In the genomic region with DNA sequence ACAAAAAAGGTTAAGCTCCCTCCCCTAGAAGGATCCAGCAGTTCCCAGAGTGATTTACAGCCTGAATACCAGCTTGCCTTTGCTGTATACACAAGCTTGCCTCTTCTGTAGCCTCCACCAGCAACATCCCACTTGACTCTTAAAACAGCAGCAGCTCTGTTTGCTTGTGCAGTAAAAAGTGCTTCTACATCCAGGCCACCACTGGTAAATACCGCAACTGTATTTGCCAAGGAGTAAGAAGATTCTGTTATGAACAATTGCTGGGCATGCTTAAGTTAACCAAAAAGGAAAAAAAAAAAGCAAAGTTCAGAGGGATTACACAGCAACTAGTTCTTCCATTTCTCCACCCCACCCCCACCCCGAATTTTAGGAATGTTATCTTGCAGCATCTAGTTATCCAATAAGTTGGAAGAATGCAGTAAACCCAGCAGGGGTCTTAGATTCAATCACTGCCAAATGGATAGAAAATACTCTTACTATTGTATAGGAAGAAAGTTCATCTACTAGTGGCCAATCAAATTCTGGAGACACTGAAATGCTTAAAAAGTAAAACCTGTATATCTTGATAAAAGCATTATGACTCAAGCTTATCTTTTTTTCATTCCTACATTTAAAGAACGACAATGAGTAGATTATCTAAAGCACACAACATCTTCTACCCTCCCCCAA, we compare ENCODE assay signal across 1 cellular context.
A peak's percentile ranks its signal among the peaks of the same experiment; 100 is the strongest.
TF ChIP-seq lines count a peak whose summit lies in the region.

No MANE protein-coding gene starts in this region.

TF ChIP-seq in K562, 482 proteins besides CTCF, POLR2A, EP300 and RAD21:
- no peak for TF ChIP-seq SLC30A9 (CRISPR knock-in tag; IDR thresholded peaks at IDR 0.05)
- peak; percentile 51 for TF ChIP-seq FOSL1 (tag; conservative IDR thresholded peaks at IDR 0.05)
